In genomic region chr2:143802871-143803650, GRCh38 we compare ENCODE assay signal across 11 cellular contexts.
DNase-seq lines count a peak whose midpoint lies in the region; ATAC-seq and TF ChIP-seq lines count a peak whose summit lies in the region.
"Had no signal": no experiment of that assay in that cellular context is flagged by ENCODE, and none has a peak within 500 bp of the region (broad histone marks: within the 10 kb centered on the region; RNA-seq: fewer than 3 reads in every experiment).

No MANE protein-coding gene starts in this region.

- peak overlapping the region; percentile 33 for H3K4me3 Mint-ChIP-seq in activated CD8-positive, alpha-beta T cell treated with anti-CD3 and anti-CD28 coated beads for 36 hours

- 66 to 76% methylated on average over 5 of the region's 5 CpGs for WGBS in esophagus squamous epithelium, 2 donors

- no peaks in the 10 kb centered on the region for H3K9me3 ChIP-seq in esophagus squamous epithelium

- peak overlapping the region in 1 of 4 donors; percentile 6 for H3K4me3 ChIP-seq in esophagus squamous epithelium

- H3K4me1 ChIP-seq in esophagus squamous epithelium, result peaks cover 0 to 14% (median 4%) of the 10 kb centered on the region in 3 donors

- H3K27ac ChIP-seq in esophagus squamous epithelium, result no peak overlapping the region
- H3K27ac ChIP-seq: KMS-11 had no signal

- CTCF ChIA-PET in activated CD8-positive, alpha-beta T cell treated with anti-CD3 and anti-CD28 coated beads for 36 hours (lab: Charles Lee), result interaction anchor here (0.7 to 1.2 kb wide), 2 partner anchors 20 to 121 kb away, joined by 3 read pairs; no protein-coding TSS in a partner anchor

- TF ChIP-seq CTCF in GM12873 (IDR thresholded peaks at IDR 0.05; ENCODE audit: insufficient read depth, low read depth, low read length, missing control alignments), result peak; percentile 36
- TF ChIP-seq CTCF in activated CD8-positive, alpha-beta T cell treated with anti-CD3 and anti-CD28 coated beads for 36 hours (IDR thresholded peaks at IDR 0.05), result no peak
- no peak for TF ChIP-seq CTCF in esophagus squamous epithelium (IDR thresholded peaks at IDR 0.05)

- H3K9me3 Mint-ChIP-seq in activated CD8-positive, alpha-beta T cell treated with anti-CD3 and anti-CD28 coated beads for 36 hours, result no peaks in the 10 kb centered on the region

- POLR2A ChIA-PET in activated CD8-positive, alpha-beta T cell treated with anti-CD3 and anti-CD28 coated beads for 36 hours (lab: Charles Lee), result interaction anchor here (1.0 kb wide), 1 partner anchor 113 kb away, joined by 4 read pairs; no protein-coding TSS in a partner anchor

- ATAC-seq in GM19452 (IDR thresholded peaks at IDR 0.05; ENCODE audit: unreplicated experiment) (peak; percentile 80), HG03039 (IDR thresholded peaks at IDR 0.05; ENCODE audit: unreplicated experiment) (peak; percentile 80)
- peak; percentile 78 for ATAC-seq in activated CD8-positive, alpha-beta T cell treated with anti-CD3 and anti-CD28 coated beads for 36 hours

- peaks cover 3% of the 10 kb centered on the region for H3K27me3 Mint-ChIP-seq in activated CD8-positive, alpha-beta T cell treated with anti-CD3 and anti-CD28 coated beads for 36 hours

- no peaks in the 10 kb centered on the region for H3K27me3 ChIP-seq in esophagus squamous epithelium

- DNase-seq in activated CD8-positive, alpha-beta T cell treated with anti-CD3 and anti-CD28 coated beads for 36 hours, result peak; percentile 2
- DNase-seq in esophagus squamous epithelium (lab: John Stamatoyannopoulos, UW) (no peak), RKO (ENCODE audit: low spot score) (no peak), kidney tubule cell (ENCODE audit: low spot score) (no peak), SKM-1 treated with dmso at 0.1 percent for 144 hours (lab: John Stamatoyannopoulos, UW; ENCODE audit: unreplicated experiment) (no peak)
- DNase-seq: activated naive CD4-positive, alpha-beta T cell treated with Interleukin-2 at 50 U/mL for 16 hours; midbrain had no signal

- peaks cover 13% of the 10 kb centered on the region for H3K4me1 Mint-ChIP-seq in activated CD8-positive, alpha-beta T cell treated with anti-CD3 and anti-CD28 coated beads for 36 hours (ENCODE audit: low read depth)

- no peaks in the 10 kb centered on the region for H3K36me3 Mint-ChIP-seq in activated CD8-positive, alpha-beta T cell treated with anti-CD3 and anti-CD28 coated beads for 36 hours (ENCODE audit: low read depth)

- TF ChIP-seq POLR2A in esophagus squamous epithelium (IDR thresholded peaks at IDR 0.05), result no peak

- intact Hi-C loops in activated CD8-positive, alpha-beta T cell treated with anti-CD3 and anti-CD28 coated beads for 36 hours (cut with micrococcal nuclease), result no loop called here
- intact Hi-C loops in esophagus squamous epithelium (cut with DNase I), result no loop called here

- no peaks in the 10 kb centered on the region for H3K36me3 ChIP-seq in esophagus squamous epithelium

- peak overlapping the region; percentile 82 for H3K27ac Mint-ChIP-seq in activated CD8-positive, alpha-beta T cell treated with anti-CD3 and anti-CD28 coated beads for 36 hours
